In genomic region chr19:45523642-45524256, GRCh38 we compare ENCODE assay signal across 8 cellular contexts. TPM values are rescaled to one million over a fixed set of nuclear protein-coding genes. Genes with fewer than 3 reads are reported as not detected.
DNase-seq lines count a peak whose midpoint lies in the region; ATAC-seq and TF ChIP-seq lines count a peak whose summit lies in the region.

No MANE protein-coding gene starts in this region.

- H3K27me3 Mint-ChIP-seq in T-cell: no peaks in the 10 kb centered on the region
- no peaks in the 10 kb centered on the region for H3K27me3 Mint-ChIP-seq in activated naive CD8-positive, alpha-beta T cell treated with anti-CD3 and anti-CD28 coated beads, Interleukin-2, amount 50 U/mL, for 24 hours

- peaks cover 44% of the 10 kb centered on the region for H3K36me3 ChIP-seq in GM06990 (ENCODE audit: control insufficient read depth, insufficient read depth, low read length)
- H3K36me3 ChIP-seq in prostate gland: peaks cover 0 to 16% of the 10 kb centered on the region in 2 donors

- TF ChIP-seq CTCF in GM06990 (IDR thresholded peaks at IDR 0.05; ENCODE audit: insufficient read depth, low read length, poor library complexity, severe bottlenecking) (peak; percentile 90), prostate gland (IDR thresholded peaks at IDR 0.05) (peak; percentile 81 to 98 (median 96))

- intact Hi-C loops in cardiac septum (cut with DNase I): loop anchor here (1.0 to 5.0 kb wide), 2 partner anchors 34 to 120 kb away; no protein-coding TSS in a partner anchor
- intact Hi-C loops in prostate gland (cut with DNase I): loop anchor here (2.0 kb wide), 1 partner anchor 119 kb away; no protein-coding TSS in a partner anchor

- H3K27me3 ChIP-seq in GM06990 (replicated peaks; ENCODE audit: control insufficient read depth, insufficient read depth, low read length) (no peaks in the 10 kb centered on the region), prostate gland (replicated peaks; ENCODE audit: insufficient read depth) (no peaks in the 10 kb centered on the region)

- H3K4me3 ChIP-seq in GM06990 (replicated peaks; ENCODE audit: low read depth, low read length) (no peak overlapping the region), prostate gland (no peak overlapping the region)

- TF ChIP-seq POLR2A in prostate gland (IDR thresholded peaks at IDR 0.05): no peak

- H3K27ac Mint-ChIP-seq in T-cell: peak overlapping the region; percentile 64 to 74
- H3K27ac Mint-ChIP-seq in activated naive CD8-positive, alpha-beta T cell treated with anti-CD3 and anti-CD28 coated beads, Interleukin-2, amount 50 U/mL, for 24 hours: peak overlapping the region; percentile 21

- POLR2A ChIA-PET in T-cell (lab: Charles Lee): no interaction called here

- peaks cover 17% of the 10 kb centered on the region for H3K36me3 Mint-ChIP-seq in T-cell
- peaks cover 33% of the 10 kb centered on the region for H3K36me3 Mint-ChIP-seq in activated naive CD8-positive, alpha-beta T cell treated with anti-CD3 and anti-CD28 coated beads, Interleukin-2, amount 50 U/mL, for 24 hours (ENCODE audit: low read depth)

- ATAC-seq in HG02759 (IDR thresholded peaks at IDR 0.05; ENCODE audit: unreplicated experiment) (peak; percentile 80), T-cell (replicated peaks in 1 of 4) (peak; percentile 96 to 99 (median 96)), HG03108 (IDR thresholded peaks at IDR 0.05; ENCODE audit: unreplicated experiment) (no peak)
- ATAC-seq in activated naive CD8-positive, alpha-beta T cell treated with anti-CD3 and anti-CD28 coated beads, Interleukin-2, amount 50 U/mL, for 24 hours: peak; percentile 95

- H3K9me3 Mint-ChIP-seq in T-cell: no peaks in the 10 kb centered on the region
- H3K9me3 Mint-ChIP-seq in activated naive CD8-positive, alpha-beta T cell treated with anti-CD3 and anti-CD28 coated beads, Interleukin-2, amount 50 U/mL, for 24 hours: no peaks in the 10 kb centered on the region

- 70% methylated on average over 9 of the region's 9 CpGs for WGBS in prostate gland

- no peak overlapping the region for H3K4me3 Mint-ChIP-seq in T-cell
- H3K4me3 Mint-ChIP-seq in activated naive CD8-positive, alpha-beta T cell treated with anti-CD3 and anti-CD28 coated beads, Interleukin-2, amount 50 U/mL, for 24 hours: no peak overlapping the region

- H3K4me1 ChIP-seq in prostate gland (replicated peaks): no peaks in the 10 kb centered on the region

- H3K27ac ChIP-seq in prostate gland: peak overlapping the region in 1 of 2 donors; percentile 29

- CTCF ChIA-PET in T-cell (lab: Charles Lee): interaction anchor here in 1 of 2 donors (0.8 kb wide), 1 partner anchor 35 kb away, joined by 4 read pairs; no protein-coding TSS in a partner anchor

- no peaks in the 10 kb centered on the region for H3K9me3 ChIP-seq in prostate gland

- peaks cover 19 to 21% (median 19%) of the 10 kb centered on the region in 3 donors for H3K4me1 Mint-ChIP-seq in T-cell
- peaks cover 15% of the 10 kb centered on the region for H3K4me1 Mint-ChIP-seq in activated naive CD8-positive, alpha-beta T cell treated with anti-CD3 and anti-CD28 coated beads, Interleukin-2, amount 50 U/mL, for 24 hours

- DNase-seq in GM06990 (ENCODE audit: extremely low read depth, insufficient read length) (peak; percentile 70), NCI-H1694 treated with DMSO at 0.1 percent for 48 hours (lab: John Stamatoyannopoulos, UW) (peak; percentile 93), T-cell (peak; percentile 49 to 81 (median 70)), cardiac septum (ENCODE audit: low spot score) (peak; percentile 89), prostate gland (ENCODE audit: low spot score) (peak; percentile 84)
- peak; percentile 71 for DNase-seq in activated naive CD8-positive, alpha-beta T cell treated with anti-CD3 and anti-CD28 coated beads, Interleukin-2, amount 50 U/mL, for 24 hours

RNA-seq across cellular contexts. Expression of gene VASP, which starts 16.5 kb away (rescaled TPM):
- total RNA-seq in T-cell: 100 to 1,000 TPM in 3 of 5 donors, 10 to 100 TPM in 2; 77.4 to 113 (median 101) TPM
- total RNA-seq in cardiac septum: 60.4 TPM
- total RNA-seq in prostate gland: 100 to 1,000 TPM in 1 of 2 donors, 10 to 100 TPM in 1; 82.7 to 119 TPM

RNA-seq across cellular contexts. Expression of gene PPM1N, which starts 25.5 kb away (rescaled TPM):
- total RNA-seq in T-cell: 10 to 100 TPM in 2 of 5 donors, 1 to 10 TPM in 3; 5.6 to 14.6 (median 10.0) TPM
- 0.59 TPM for total RNA-seq in cardiac septum
- total RNA-seq in prostate gland: 1 to 10 TPM in 1 of 2 donors, under 1 TPM in 1; 0.36 to 1.8 TPM

RNA-seq across cellular contexts. Expression of gene RTN2, which starts 26.9 kb away (rescaled TPM):
- total RNA-seq in T-cell (1 to 10 TPM; 1.7 to 2.5 (median 2.2) TPM), cardiac septum (15.1 TPM), prostate gland (10 to 100 TPM in 1 of 2 donors, 1 to 10 TPM in 1; 7.2 to 19.7 TPM)

RNA-seq across cellular contexts. Expression of gene FOSB, which starts 56.0 kb away (rescaled TPM):
- total RNA-seq in T-cell (1,000 to 10,000 TPM in 1 of 5 donors, 100 to 1,000 TPM in 1, 10 to 100 TPM in 1, 1 to 10 TPM in 2; 6.7 to 1,173 (median 10.4) TPM), cardiac septum (0.94 TPM), prostate gland (1 to 10 TPM; 2.5 to 6.4 TPM)
